ENCODE assay signal across 15 cellular contexts in the genomic region with DNA sequence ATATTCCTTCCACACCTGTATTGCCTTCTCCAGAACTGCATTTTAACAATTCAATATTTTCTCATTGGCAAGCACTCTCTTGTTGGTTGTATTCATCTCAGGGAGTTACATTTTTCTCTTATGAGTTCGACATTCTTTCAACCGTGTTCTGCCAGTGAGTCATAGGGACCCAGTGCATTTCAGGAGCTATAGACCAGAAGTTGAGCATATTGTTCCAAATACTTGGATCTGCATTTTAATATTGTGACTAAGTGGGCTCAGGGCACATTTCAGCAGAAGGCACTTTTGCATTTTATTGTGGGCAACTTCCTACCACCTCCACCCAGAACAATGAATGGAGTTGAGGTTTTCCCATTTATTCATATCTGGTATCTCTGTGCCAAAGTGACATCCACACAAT.
A peak's percentile ranks its signal among the peaks of the same experiment; 100 is the strongest.
DNase-seq lines count a peak whose midpoint lies in the region; ATAC-seq, FAIRE-seq and TF ChIP-seq lines count a peak whose summit lies in the region.
"Had no signal": no experiment of that assay in that cellular context is flagged by ENCODE, and none has a peak within 500 bp of the region (broad histone marks: within the 10 kb centered on the region; RNA-seq: fewer than 3 reads in every experiment).

No MANE protein-coding gene starts in this region.

- CTCF ChIA-PET in Calu3 (lab: Charles Lee), result interaction anchor here (1.0 to 1.2 kb wide), 3 partner anchors 9 to 92 kb away, joined by 3 to 10 read pairs (median 3); no protein-coding TSS in a partner anchor

- no peaks in the 10 kb centered on the region for H3K4me1 ChIP-seq in Peyer's patch
- H3K4me1 ChIP-seq in prostate gland (replicated peaks), result no peaks in the 10 kb centered on the region
- H3K4me1 ChIP-seq in endodermal cell (ENCODE audit: control insufficient read depth, insufficient read depth, low read length), result no peaks in the 10 kb centered on the region

- ATAC-seq in omental fat pad (ENCODE audit: low FRiP score), result peak; percentile 90
- ATAC-seq: activated CD8-positive, alpha-beta T cell treated with anti-CD3 and anti-CD28 coated beads for 36 hours; heart right ventricle had no signal

- no peaks in the 10 kb centered on the region for H3K36me3 ChIP-seq in Peyer's patch
- H3K36me3 ChIP-seq in prostate gland, result no peaks in the 10 kb centered on the region
- H3K36me3 ChIP-seq in endodermal cell (ENCODE audit: control insufficient read depth, insufficient read depth, low read length), result no peaks in the 10 kb centered on the region
- H3K36me3 ChIP-seq: ascending aorta, heart right ventricle had no signal

- H3K27me3 ChIP-seq in Peyer's patch (no peaks in the 10 kb centered on the region), prostate gland (replicated peaks; ENCODE audit: insufficient read depth) (no peaks in the 10 kb centered on the region), endodermal cell (ENCODE audit: control insufficient read depth, insufficient read depth, low read length, poor library complexity, severe bottlenecking) (no peaks in the 10 kb centered on the region)
- H3K27me3 ChIP-seq: ascending aorta, heart right ventricle had no signal

- TF ChIP-seq POLR2A in Peyer's patch (IDR thresholded peaks at IDR 0.05), result no peak
- no peak for TF ChIP-seq POLR2A in prostate gland (IDR thresholded peaks at IDR 0.05)

- H3K36me3 Mint-ChIP-seq in Calu3 (ENCODE audit: insufficient read depth, unreplicated experiment), result no peaks in the 10 kb centered on the region
- peaks cover under 1% of the 10 kb centered on the region for H3K36me3 Mint-ChIP-seq in endodermal cell (ENCODE audit: low read depth)

- H3K9me3 Mint-ChIP-seq in Calu3 (ENCODE audit: low read depth, unreplicated experiment), result peaks cover 3% of the 10 kb centered on the region
- H3K9me3 Mint-ChIP-seq in endodermal cell, result peaks cover 8% of the 10 kb centered on the region

- peak; percentile 98 for FAIRE-seq in RCC 7860 (lab: Jason Lieb, UNC)
- FAIRE-seq: GM18507 had no signal

- H3K9ac ChIP-seq in endodermal cell (ENCODE audit: extremely low read depth, low read length, poor library complexity, severe bottlenecking), result no peak overlapping the region

- H3K27ac Mint-ChIP-seq in Calu3 (ENCODE audit: unreplicated experiment) (no peak overlapping the region), endodermal cell (no peak overlapping the region)
- H3K27ac Mint-ChIP-seq: activated CD8-positive, alpha-beta T cell treated with anti-CD3 and anti-CD28 coated beads for 36 hours had no signal

- intact Hi-C loops in Calu3 (cut with micrococcal nuclease; ENCODE audit: unreplicated experiment) (no loop called here), prostate gland (cut with DNase I) (no loop called here)

- no peak overlapping the region for H3K4me3 ChIP-seq in epithelial cell of proximal tubule (ENCODE audit: low read depth, low read length)
- H3K4me3 ChIP-seq in Peyer's patch, result no peak overlapping the region
- no peak overlapping the region for H3K4me3 ChIP-seq in prostate gland
- no peak overlapping the region for H3K4me3 ChIP-seq in endodermal cell (ENCODE audit: low read length)
- H3K4me3 ChIP-seq: ascending aorta, heart right ventricle had no signal

- TF ChIP-seq CTCF in Calu3 (IDR thresholded peaks at IDR 0.05; ENCODE audit: unreplicated experiment) (no peak), epithelial cell of proximal tubule (conservative IDR thresholded peaks at IDR 0.05; ENCODE audit: low read depth, low read length) (no peak), omental fat pad (IDR thresholded peaks at IDR 0.05) (no peak), Peyer's patch (IDR thresholded peaks at IDR 0.05) (no peak), prostate gland (IDR thresholded peaks at IDR 0.05) (no peak), endodermal cell (conservative IDR thresholded peaks at IDR 0.05) (no peak)

- H3K27ac ChIP-seq in Peyer's patch (no peak overlapping the region), prostate gland (no peak overlapping the region), endodermal cell (ENCODE audit: low read depth, low read length) (no peak overlapping the region)
- H3K27ac ChIP-seq: heart right ventricle had no signal

- no peak overlapping the region for H3K4me3 Mint-ChIP-seq in Calu3 (ENCODE audit: low read depth, unreplicated experiment)
- H3K4me3 Mint-ChIP-seq in endodermal cell, result no peak overlapping the region
- H3K4me3 Mint-ChIP-seq: activated CD8-positive, alpha-beta T cell treated with anti-CD3 and anti-CD28 coated beads for 36 hours had no signal

- H3K9me3 ChIP-seq in Peyer's patch (peaks cover 0 to 4% (median under 1%) of the 10 kb centered on the region in 4 donors), prostate gland (no peaks in the 10 kb centered on the region), endodermal cell (ENCODE audit: control insufficient read depth, low read length) (peaks cover 10% of the 10 kb centered on the region)

- peaks cover 25% of the 10 kb centered on the region for H3K4me1 Mint-ChIP-seq in Calu3 (ENCODE audit: low read depth, unreplicated experiment)
- no peaks in the 10 kb centered on the region for H3K4me1 Mint-ChIP-seq in endodermal cell

- WGBS in prostate gland, result 30% methylated on average over 2 of the region's 2 CpGs
- 83 to 89% methylated on average over 2 of the region's 2 CpGs for WGBS in endodermal cell (ENCODE audit: insufficient coverage in 1 of 2, insufficient read length in 1 of 2), 2 experiments

- H3K27me3 Mint-ChIP-seq in Calu3 (ENCODE audit: unreplicated experiment), result no peaks in the 10 kb centered on the region
- no peaks in the 10 kb centered on the region for H3K27me3 Mint-ChIP-seq in endodermal cell (ENCODE audit: insufficient read depth)
- H3K27me3 Mint-ChIP-seq: activated CD8-positive, alpha-beta T cell treated with anti-CD3 and anti-CD28 coated beads for 36 hours had no signal

- DNase-seq in Calu3, result peak; percentile 56
- DNase-seq in RCC 7860 (ENCODE audit: low spot score), result peak; percentile 98
- peak; percentile 91 for DNase-seq in epithelial cell of proximal tubule (ENCODE audit: low read depth)
- DNase-seq in omental fat pad (ENCODE audit: low spot score), result no peak
- DNase-seq in Peyer's patch, result no peak
- no peak for DNase-seq in prostate gland (ENCODE audit: low spot score)
- no peak for DNase-seq in activated CD4-positive, alpha-beta T cell treated with anti-CD3 and anti-CD28 coated beads for 1 hour
- no peak for DNase-seq in endodermal cell
- DNase-seq: activated CD8-positive, alpha-beta T cell treated with anti-CD3 and anti-CD28 coated beads for 36 hours; heart right ventricle; NCI-H2081; SHP77; substantia nigra had no signal

- no TSS peak for BruUV-seq in Calu3 (replicated peaks; lab: Mats Ljungman, UMichigan)

Comparison
In these comparisons a context has a peak if more than half of its experiments do, and no peak if none do; other contexts are left out.
1. DNase-seq: peak in Calu3 (single experiment), RCC 7860 (single experiment) and epithelial cell of proximal tubule (single experiment); none in omental fat pad (single experiment), Peyer's patch (0 of 3), prostate gland (single experiment), activated CD4-positive, alpha-beta T cell treated with anti-CD3 and anti-CD28 coated beads for 1 hour (single experiment) and endodermal cell (single experiment).